ENCODE assay signal across 1 cellular context in genomic region chr10:102436312-102436711, GRCh38.
TF ChIP-seq lines count a peak whose summit lies in the region.

No MANE protein-coding gene starts in this region.

TF ChIP-seq in liver, 16 proteins besides CTCF, POLR2A, EP300 and RAD21:
- TF ChIP-seq NR2F2 (IDR thresholded peaks at IDR 0.05) (no peak), REST (IDR thresholded peaks at IDR 0.05) (peak; percentile 58), FOXA2 (IDR thresholded peaks at IDR 0.05) (peak; percentile 55), ZBTB33 (IDR thresholded peaks at IDR 0.05) (no peak), ATF3 (IDR thresholded peaks at IDR 0.05) (no peak), YY1 (IDR thresholded peaks at IDR 0.05) (peak; percentile 75), TAF1 (conservative IDR thresholded peaks at IDR 0.05) (no peak), HNF4G (IDR thresholded peaks at IDR 0.05) (peak; percentile 70), JUND (IDR thresholded peaks at IDR 0.05) (peak in 1 of 2 donors; percentile 22), MAX (IDR thresholded peaks at IDR 0.05) (peak; percentile 62), HNF4A (conservative IDR thresholded peaks at IDR 0.05) (peak; percentile 90 to 94), SP1 (IDR thresholded peaks at IDR 0.05) (peak; percentile 89), RXRA (IDR thresholded peaks at IDR 0.05) (peak; percentile 57 to 61), GABPA (IDR thresholded peaks at IDR 0.05 in 1 of 2, conservative IDR thresholded peaks at IDR 0.05 in 1 of 2) (no peak), EGR1 (IDR thresholded peaks at IDR 0.05; ENCODE audit: low read depth in 2 of 2) (no peak), FOXA1 (IDR thresholded peaks at IDR 0.05) (peak; percentile 40)
TF ChIP-seq in liver: peak in this region for 10.
